In genomic region chr2:37832590-37833197, GRCh38 we compare ENCODE assay signal across 8 cellular contexts.
DNase-seq lines count a peak whose midpoint lies in the region; ATAC-seq, FAIRE-seq and TF ChIP-seq lines count a peak whose summit lies in the region.

No MANE protein-coding gene starts in this region.

- peaks cover 5% of the 10 kb centered on the region for H3K4me1 Mint-ChIP-seq in neural crest cell
- H3K4me1 Mint-ChIP-seq in stimulated activated naive CD8-positive, alpha-beta T cell treated with anti-CD3 and anti-CD28 coated beads, Interleukin-15, amount 100 ng/mL, for 72 hours = peaks cover 23% of the 10 kb centered on the region

- H3K4me3 Mint-ChIP-seq in neural crest cell = no peak overlapping the region
- no peak overlapping the region for H3K4me3 Mint-ChIP-seq in stimulated activated naive CD8-positive, alpha-beta T cell treated with anti-CD3 and anti-CD28 coated beads, Interleukin-15, amount 100 ng/mL, for 72 hours

- peak; percentile 90 for TF ChIP-seq CTCF in AG10803 (conservative IDR thresholded peaks at IDR 0.05; ENCODE audit: low read length)
- TF ChIP-seq CTCF in LNCAP (IDR thresholded peaks at IDR 0.05) = peak; percentile 63
- peak; percentile 68 to 89 (median 82) for TF ChIP-seq CTCF in Peyer's patch (IDR thresholded peaks at IDR 0.05)
- TF ChIP-seq CTCF in fibroblast of mammary gland (conservative IDR thresholded peaks at IDR 0.05; ENCODE audit: control insufficient read depth, insufficient read depth, low read depth, low read length) = peak; percentile 87
- TF ChIP-seq CTCF in neural crest cell (conservative IDR thresholded peaks at IDR 0.05) = peak; percentile 86

- no peak overlapping the region for H3K27ac ChIP-seq in Peyer's patch

- no peak overlapping the region for H3K4me3 ChIP-seq in AG10803 (ENCODE audit: low read length)
- H3K4me3 ChIP-seq in Peyer's patch = no peak overlapping the region
- no peak overlapping the region for H3K4me3 ChIP-seq in fibroblast of mammary gland (ENCODE audit: control insufficient read depth, low read depth, low read length)

- DNase-seq in AG10803 (ENCODE audit: low read depth) = peak; percentile 85
- peak; percentile 40 for DNase-seq in GM19239 (ENCODE audit: insufficient read length, low spot score)
- peak; percentile 77 to 96 (median 90) for DNase-seq in Peyer's patch
- peak; percentile 81 for DNase-seq in activated T-cell treated with anti-CD3 and anti-CD28 coated beads, Interleukin-2, amount 50 U/mL, for 1 hour
- DNase-seq in fibroblast of mammary gland (ENCODE audit: low read depth) = peak; percentile 84
- peak; percentile 82 for DNase-seq in neural crest cell (ENCODE audit: low read depth, low spot score)
- DNase-seq in stimulated activated naive CD8-positive, alpha-beta T cell treated with anti-CD3 and anti-CD28 coated beads, Interleukin-15, amount 100 ng/mL, for 72 hours = peak; percentile 62 to 71

- H3K27ac Mint-ChIP-seq in neural crest cell (ENCODE audit: unreplicated experiment) = no peak overlapping the region
- H3K27ac Mint-ChIP-seq in stimulated activated naive CD8-positive, alpha-beta T cell treated with anti-CD3 and anti-CD28 coated beads, Interleukin-15, amount 100 ng/mL, for 72 hours = no peak overlapping the region

- peak; percentile 85 for ATAC-seq in stimulated activated naive CD8-positive, alpha-beta T cell treated with anti-CD3 and anti-CD28 coated beads, Interleukin-15, amount 100 ng/mL, for 72 hours

- no peak for TF ChIP-seq POLR2A in Peyer's patch (IDR thresholded peaks at IDR 0.05)

- no peaks in the 10 kb centered on the region for H3K9me3 Mint-ChIP-seq in neural crest cell
- no peaks in the 10 kb centered on the region for H3K9me3 Mint-ChIP-seq in stimulated activated naive CD8-positive, alpha-beta T cell treated with anti-CD3 and anti-CD28 coated beads, Interleukin-15, amount 100 ng/mL, for 72 hours

- peaks cover 15% of the 10 kb centered on the region for H3K27me3 Mint-ChIP-seq in neural crest cell (ENCODE audit: low read depth)
- H3K27me3 Mint-ChIP-seq in stimulated activated naive CD8-positive, alpha-beta T cell treated with anti-CD3 and anti-CD28 coated beads, Interleukin-15, amount 100 ng/mL, for 72 hours = no peaks in the 10 kb centered on the region

- H3K36me3 Mint-ChIP-seq in neural crest cell (ENCODE audit: low read depth) = no peaks in the 10 kb centered on the region

- H3K4me1 ChIP-seq in Peyer's patch = no peaks in the 10 kb centered on the region

- H3K9me3 ChIP-seq in Peyer's patch = no peaks in the 10 kb centered on the region

- H3K27me3 ChIP-seq in Peyer's patch = no peaks in the 10 kb centered on the region

- no peaks in the 10 kb centered on the region for H3K36me3 ChIP-seq in Peyer's patch

- peak; percentile 94 for FAIRE-seq in GM19239 (lab: Jason Lieb, UNC)

Comparison
In these comparisons a context has a peak if more than half of its experiments do, and no peak if none do; other contexts are left out.
1. DNase-seq: peak in every context shown above with its lines; median percentile 90 in Peyer's patch; 85 in AG10803; 84 in fibroblast of mammary gland; 82 in neural crest cell; 81 in activated T-cell treated with anti-CD3 and anti-CD28 coated beads, Interleukin-2, amount 50 U/mL, for 1 hour; 66 in stimulated activated naive CD8-positive, alpha-beta T cell treated with anti-CD3 and anti-CD28 coated beads, Interleukin-15, amount 100 ng/mL, for 72 hours; 40 in GM19239.